In genomic region chrX:31166832-31167231, GRCh38 we compare ENCODE assay signal across 18 cellular contexts.
A peak's percentile ranks its signal among the peaks of the same experiment; 100 is the strongest.
DNase-seq lines count a peak whose midpoint lies in the region; ATAC-seq, FAIRE-seq and TF ChIP-seq lines count a peak whose summit lies in the region.
"Had no signal": no experiment of that assay in that cellular context is flagged by ENCODE, and none has a peak within 500 bp of the region (broad histone marks: within the 10 kb centered on the region; RNA-seq: fewer than 3 reads in every experiment).

No MANE protein-coding gene starts in this region.

- POLR2A ChIA-PET in CD4-positive, alpha-beta T cell (lab: Charles Lee): no interaction called here

- DNase-seq in astrocyte (ENCODE audit: low read depth) (no peak), chondrocyte (ENCODE audit: low spot score) (no peak), pancreas (no peak), vagina (ENCODE audit: extremely low spot score in 2 of 2) (no peak), HuH-7.5 (ENCODE audit: low spot score) (no peak)
- DNase-seq in CD4-positive, alpha-beta T cell: no peak
- DNase-seq: CD4-positive, CD25-positive, alpha-beta regulatory T cell; CD8-positive, alpha-beta memory T cell; DMS 273 treated with DMSO at 0.1 percent for 48 hours; DMS79; GDM1; GM23248; H9 had no signal

- H3K9me3 Mint-ChIP-seq in astrocyte (ENCODE audit: unreplicated experiment) (peaks cover 2% of the 10 kb centered on the region), chondrocyte (ENCODE audit: low read depth) (peaks cover 17% of the 10 kb centered on the region)
- H3K9me3 Mint-ChIP-seq in CD4-positive, alpha-beta T cell: no peaks in the 10 kb centered on the region

- H3K27me3 Mint-ChIP-seq in astrocyte (ENCODE audit: low read depth, unreplicated experiment) (no peaks in the 10 kb centered on the region), chondrocyte (ENCODE audit: low read depth) (no peaks in the 10 kb centered on the region)
- H3K27me3 Mint-ChIP-seq in CD4-positive, alpha-beta T cell: no peaks in the 10 kb centered on the region
- H3K27me3 Mint-ChIP-seq: CD4-positive, CD25-positive, alpha-beta regulatory T cell had no signal

- no peak overlapping the region for H2AFZ ChIP-seq in astrocyte (ENCODE audit: low read depth, low read length)
- H2AFZ ChIP-seq: GM23248 had no signal

- no peak for TF ChIP-seq CTCF in astrocyte (IDR thresholded peaks at IDR 0.05; ENCODE audit: insufficient read depth, low read depth, low read length)
- no peak for TF ChIP-seq CTCF in chondrocyte (IDR thresholded peaks at IDR 0.05)
- TF ChIP-seq CTCF in pancreas (IDR thresholded peaks at IDR 0.05): no peak
- TF ChIP-seq CTCF in vagina (IDR thresholded peaks at IDR 0.05): no peak
- TF ChIP-seq CTCF in CD4-positive, alpha-beta T cell (IDR thresholded peaks at IDR 0.05): no peak

- H3K4me1 ChIP-seq in astrocyte (ENCODE audit: insufficient read depth, low read length) (no peaks in the 10 kb centered on the region), pancreas (peaks cover 0 to 10% (median 5%) of the 10 kb centered on the region in 3 donors), vagina (no peaks in the 10 kb centered on the region)
- H3K4me1 ChIP-seq: BLaER1 had no signal

- peaks cover 4% of the 10 kb centered on the region for H3K4me1 Mint-ChIP-seq in astrocyte (ENCODE audit: low read depth, unreplicated experiment)
- H3K4me1 Mint-ChIP-seq in chondrocyte (ENCODE audit: low read depth): peaks cover 12% of the 10 kb centered on the region
- no peaks in the 10 kb centered on the region for H3K4me1 Mint-ChIP-seq in CD4-positive, alpha-beta T cell (ENCODE audit: low read depth)
- H3K4me1 Mint-ChIP-seq: CD4-positive, CD25-positive, alpha-beta regulatory T cell; CD8-positive, alpha-beta memory T cell; H9 had no signal

- intact Hi-C loops in pancreas (cut with DNase I): no loop called here
- intact Hi-C loops in vagina (cut with DNase I): no loop called here
- intact Hi-C loops in CD4-positive, alpha-beta T cell (cut with DNase I, micrococcal nuclease): no loop called here

- H3K36me3 ChIP-seq in astrocyte (ENCODE audit: insufficient read depth, low read length): no peaks in the 10 kb centered on the region
- no peaks in the 10 kb centered on the region for H3K36me3 ChIP-seq in pancreas
- no peaks in the 10 kb centered on the region for H3K36me3 ChIP-seq in vagina

- no peak overlapping the region for H3K9ac ChIP-seq in astrocyte (ENCODE audit: low read length)
- H3K9ac ChIP-seq: BLaER1, GM23248 had no signal

- no peaks in the 10 kb centered on the region for H3K79me2 ChIP-seq in astrocyte (ENCODE audit: insufficient read depth, low read length)

- no peaks in the 10 kb centered on the region for H3K9me3 ChIP-seq in astrocyte (ENCODE audit: insufficient read depth, low read depth, low read length)
- no peaks in the 10 kb centered on the region for H3K9me3 ChIP-seq in pancreas
- H3K9me3 ChIP-seq in vagina: no peaks in the 10 kb centered on the region
- no peaks in the 10 kb centered on the region for H3K9me3 ChIP-seq in CD4-positive, alpha-beta T cell (ENCODE audit: control insufficient read depth, low read length)

- H3K27me3 ChIP-seq in astrocyte (ENCODE audit: insufficient read depth, low read length) (no peaks in the 10 kb centered on the region), pancreas (no peaks in the 10 kb centered on the region), vagina (no peaks in the 10 kb centered on the region)
- no peaks in the 10 kb centered on the region for H3K27me3 ChIP-seq in CD4-positive, alpha-beta T cell (ENCODE audit: control insufficient read depth, insufficient read depth, low read length)

- H4K20me1 ChIP-seq in astrocyte (ENCODE audit: insufficient read depth, low read length): no peaks in the 10 kb centered on the region
- H4K20me1 ChIP-seq: BLaER1 had no signal

- no peak for TF ChIP-seq POLR2A in vagina (IDR thresholded peaks at IDR 0.05)

- ATAC-seq in pancreas: peak in 3 of 4 donors; percentile 51 to 80 (median 58)
- ATAC-seq in CD4-positive, alpha-beta T cell (ENCODE audit: poor library complexity): no peak
- ATAC-seq: GM12878, HCT116 had no signal

- H3K27ac ChIP-seq in astrocyte (ENCODE audit: low read depth, low read length): no peak overlapping the region
- no peak overlapping the region for H3K27ac ChIP-seq in pancreas
- H3K27ac ChIP-seq in vagina: no peak overlapping the region
- no peak overlapping the region for H3K27ac ChIP-seq in CD4-positive, alpha-beta T cell (ENCODE audit: low read depth, low read length)
- H3K27ac ChIP-seq: BLaER1, C4-2B, GM23248 had no signal

- no peak overlapping the region for H3K4me3 ChIP-seq in astrocyte (ENCODE audit: insufficient read depth, low read depth, low read length)
- no peak overlapping the region for H3K4me3 ChIP-seq in pancreas
- no peak overlapping the region for H3K4me3 ChIP-seq in vagina
- H3K4me3 ChIP-seq: BLaER1, GM12878, GM23248 had no signal

- H3K4me3 Mint-ChIP-seq in astrocyte (ENCODE audit: unreplicated experiment) (no peak overlapping the region), chondrocyte (ENCODE audit: unreplicated experiment) (no peak overlapping the region)
- no peak overlapping the region for H3K4me3 Mint-ChIP-seq in CD4-positive, alpha-beta T cell
- H3K4me3 Mint-ChIP-seq: CD4-positive, CD25-positive, alpha-beta regulatory T cell; CD8-positive, alpha-beta memory T cell; H9 had no signal

- peak; percentile 99 for FAIRE-seq in astrocyte (lab: Jason Lieb, UNC)
- no peak for FAIRE-seq in pancreas (lab: Jason Lieb, UNC)
- FAIRE-seq: D721Med, GM12878 had no signal

- H3K4me2 ChIP-seq in astrocyte (ENCODE audit: low read length): no peak overlapping the region
- H3K4me2 ChIP-seq: BLaER1 had no signal

- CTCF ChIA-PET in CD4-positive, alpha-beta T cell (lab: Charles Lee): interaction anchor here (1.2 kb wide), 2 partner anchors 10 to 36 kb away, joined by 3 read pairs; no protein-coding TSS in a partner anchor

- 45 to 53% methylated on average over 5 of the region's 5 CpGs for WGBS in pancreas, 2 donors

- peaks cover 18% of the 10 kb centered on the region for H3K36me3 Mint-ChIP-seq in astrocyte (ENCODE audit: low read depth, unreplicated experiment)
- peaks cover 38% of the 10 kb centered on the region for H3K36me3 Mint-ChIP-seq in chondrocyte (ENCODE audit: low read depth)
- H3K36me3 Mint-ChIP-seq in CD4-positive, alpha-beta T cell (ENCODE audit: low read depth): no peaks in the 10 kb centered on the region
- H3K36me3 Mint-ChIP-seq: CD4-positive, CD25-positive, alpha-beta regulatory T cell; CD8-positive, alpha-beta memory T cell had no signal

- H3K27ac Mint-ChIP-seq in astrocyte (ENCODE audit: unreplicated experiment) (no peak overlapping the region), chondrocyte (ENCODE audit: unreplicated experiment) (peak overlapping the region; percentile 50)
- H3K27ac Mint-ChIP-seq in CD4-positive, alpha-beta T cell: no peak overlapping the region
- H3K27ac Mint-ChIP-seq: CD4-positive, CD25-positive, alpha-beta regulatory T cell; CD8-positive, alpha-beta memory T cell had no signal
